Comparison of ENCODE assay signal across 8 cellular contexts in genomic region chr5:112976432-112977309, GRCh38. TPM values are rescaled to one million over a fixed set of nuclear protein-coding genes. Genes with fewer than 3 reads are reported as not detected.
DNase-seq lines count a peak whose midpoint lies in the region; ATAC-seq, FAIRE-seq and TF ChIP-seq lines count a peak whose summit lies in the region.

Gene DCP2, plus strand, starts transcription at chr5:112976798. Its CDS starts 136 bp downstream, at chr5:112976934.

- ATAC-seq in GM18907 (IDR thresholded peaks at IDR 0.05; ENCODE audit: unreplicated experiment) (peak; percentile 98), HG03159 (IDR thresholded peaks at IDR 0.05; ENCODE audit: unreplicated experiment) (peak; percentile 99)

- H3K9ac ChIP-seq in iPS-20b (ENCODE audit: low read depth, low read length): peak within 1 kb of the TSS; percentile 87

- peak; percentile 95 for FAIRE-seq in bronchial epithelial cell (lab: Jason Lieb, UNC)

- DNase-seq in AG04449 (ENCODE audit: low read depth, low spot score) (peak; percentile 97), NCI-H2227 treated with DMSO at 0.1 percent for 48 hours (lab: John Stamatoyannopoulos, UW) (peak; percentile 94), bronchial epithelial cell (ENCODE audit: low read depth) (peak; percentile 99)

- H3K27me3 ChIP-seq in bronchial epithelial cell (ENCODE audit: control insufficient read depth, insufficient read depth, low read length) (no peaks in the 10 kb centered on the region), iPS-20b (ENCODE audit: insufficient read depth, low read length) (no peaks in the 10 kb centered on the region)

- CTCF ChIA-PET in AG04449 (lab: Yijun Ruan, JAX): interaction anchor here (1.0 to 4.3 kb wide), 5 partner anchors 12 to 629 kb away, joined by 3 to 37 read pairs (median 4); no protein-coding TSS in a partner anchor

- H3K9me3 ChIP-seq in iPS-20b (ENCODE audit: insufficient read depth, low read depth, low read length): no peaks in the 10 kb centered on the region

- POLR2A ChIA-PET in AG04449 (lab: Yijun Ruan, JAX): interaction anchor here (0.6 to 1.5 kb wide), 5 partner anchors 10 to 58 kb away, joined by 3 to 5 read pairs (median 4); partner anchors contain the start of gene REEP5

- peaks cover 9% of the 10 kb centered on the region; the same call in 1 of the 2 replicates for H3K4me1 ChIP-seq in iPS-20b (ENCODE audit: insufficient read depth, low read length)

- peak within 1 kb of the TSS; percentile 89 for H3K27ac ChIP-seq in iPS-20b (ENCODE audit: low read length)
- H3K27ac ChIP-seq in skin epidermis: peak within 1 kb of the TSS; percentile 7 to 97 (median 92)

- TF ChIP-seq CTCF in AG04449 (IDR thresholded peaks at IDR 0.05; ENCODE audit: insufficient read depth, low read length, missing control alignments) (no peak), WI38 (IDR thresholded peaks at IDR 0.05; ENCODE audit: low read depth, low read length) (no peak), bronchial epithelial cell (IDR thresholded peaks at IDR 0.05; ENCODE audit: insufficient read depth, low read length, severe bottlenecking) (no peak)

- peak within 1 kb of the TSS; percentile 85 for H3K4me3 ChIP-seq in AG04449 (ENCODE audit: low read depth, low read length)
- peak within 1 kb of the TSS; percentile 95 for H3K4me3 ChIP-seq in WI38 (ENCODE audit: low read depth, low read length)
- peak within 1 kb of the TSS; percentile 95 for H3K4me3 ChIP-seq in bronchial epithelial cell (ENCODE audit: low read depth, low read length)
- peak within 1 kb of the TSS; percentile 78 for H3K4me3 ChIP-seq in iPS-20b (ENCODE audit: low read length)
- peak within 1 kb of the TSS; percentile 72 to 96 (median 81) for H3K4me3 ChIP-seq in skin epidermis

- H3K36me3 ChIP-seq in bronchial epithelial cell (ENCODE audit: control insufficient read depth, insufficient read depth, low read length): peaks cover 1% of the 10 kb centered on the region
- peaks cover 11% of the 10 kb centered on the region; the same call in 1 of the 2 replicates for H3K36me3 ChIP-seq in iPS-20b (ENCODE audit: insufficient read depth, low read depth, low read length)

RNA-seq across cellular contexts. Expression of gene DCP2, which starts in this region (rescaled TPM):
- total RNA-seq in bronchial epithelial cell: 22.0 and 24.0 TPM in 2 replicates

Comparison
In these comparisons a context has a peak if more than half of its experiments do, and no peak if none do; other contexts are left out.
1. Peak in every context shown above with its lines: DNase-seq, ATAC-seq, H3K4me3 ChIP-seq and H3K27ac ChIP-seq.